ENCODE assay signal across 25 cellular contexts in the genomic region with DNA sequence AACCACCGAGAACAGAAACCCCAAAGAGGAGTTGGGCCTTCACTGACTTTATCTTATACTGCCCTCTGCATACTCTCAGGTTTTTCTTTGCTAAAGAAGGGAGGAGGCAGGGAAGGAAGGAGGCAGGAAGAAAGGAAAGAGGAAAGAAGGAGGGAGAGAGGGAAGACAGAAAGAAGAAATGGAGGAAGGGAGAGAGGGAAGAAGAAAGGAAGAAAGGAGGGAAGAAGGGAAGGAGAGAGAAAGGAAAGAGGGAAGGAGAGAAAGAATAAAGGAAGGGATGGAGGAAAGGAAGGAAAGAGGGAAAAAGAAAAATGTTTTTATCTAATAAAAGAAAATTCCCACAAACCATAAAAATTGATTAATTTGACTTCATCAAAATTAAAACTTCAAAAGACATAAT.
DNase-seq lines count a peak whose midpoint lies in the region; ATAC-seq, FAIRE-seq and TF ChIP-seq lines count a peak whose summit lies in the region.
"Had no signal": no experiment of that assay in that cellular context is flagged by ENCODE, and none has a peak within 500 bp of the region (broad histone marks: within the 10 kb centered on the region; RNA-seq: fewer than 3 reads in every experiment).

No MANE protein-coding gene starts in this region.

- H3K9ac ChIP-seq in K562 (ENCODE audit: insufficient read depth in 1 of 2, low read depth in 2 of 2, low read length in 2 of 2): no peak overlapping the region
- H3K9ac ChIP-seq: BLaER1 treated with 17β-estradiol and CSF1 and Interleukin-3, amounts not matched to agents 10 nM and 100 nM had no signal

- H3K27me3 Mint-ChIP-seq in activated CD8-positive, alpha-beta memory T cell treated with anti-CD3 and anti-CD28 coated beads, Interleukin-2, amount 10 ng/mL, durations not matched to agents 7 days and 5 days: peaks cover 4% of the 10 kb centered on the region

- no peak for TF ChIP-seq POLR2A in K562 (conservative IDR thresholded peaks at IDR 0.05)
- no peak for TF ChIP-seq POLR2A in erythroblast (IDR thresholded peaks at IDR 0.05; ENCODE audit: low read length)

- no peaks in the 10 kb centered on the region for H3K27me3 ChIP-seq in K562 (ENCODE audit: control insufficient read depth in 2 of 2, insufficient read depth in 2 of 2, low read length in 2 of 2)
- H3K27me3 ChIP-seq: BLaER1 treated with 17β-estradiol and CSF1 and Interleukin-3, amounts not matched to agents 10 nM and 100 nM had no signal

- no peaks in the 10 kb centered on the region for H3K4me1 ChIP-seq in HEK293 (ENCODE audit: control insufficient read depth, insufficient read depth, low read length)
- H3K4me1 ChIP-seq in K562 (replicated peaks in 1 of 2; ENCODE audit: control insufficient read depth in 2 of 2, insufficient read depth in 2 of 2, low read length in 2 of 2): no peaks in the 10 kb centered on the region; a peak in 1 of 5 replicates
- H3K4me1 ChIP-seq: A549; BLaER1 treated with 17β-estradiol and CSF1 and Interleukin-3, amounts not matched to agents 10 nM and 100 nM had no signal

- no peak for DNase-seq in activated CD8-positive, alpha-beta memory T cell treated with anti-CD3 and anti-CD28 coated beads, Interleukin-2, amount 10 ng/mL, durations not matched to agents 7 days and 5 days
- DNase-seq in activated CD8-positive, alpha-beta memory T cell treated with anti-CD3 and anti-CD28 coated beads, Interleukin-2, amount 50 U/mL, for 4 hours: no peak
- DNase-seq in K562 (ENCODE audit: extremely low read depth in 1 of 4, low spot score in 3 of 4): no peak
- DNase-seq in erythroblast (lab: John Stamatoyannopoulos, UW): no peak
- DNase-seq: AML-193; CD4-positive, alpha-beta memory T cell; CD4-positive, CD25-positive, alpha-beta regulatory T cell; CD8-positive, alpha-beta memory T cell; COR-L47; DMS 273 treated with DMSO at 0.1 percent for 48 hours; DMS153; DMS53; DMS79; DND-41; EL; GDM1 had no signal

- H3K4me1 Mint-ChIP-seq in activated CD8-positive, alpha-beta memory T cell treated with anti-CD3 and anti-CD28 coated beads, Interleukin-2, amount 10 ng/mL, durations not matched to agents 7 days and 5 days: no peaks in the 10 kb centered on the region
- H3K4me1 Mint-ChIP-seq: B cell; CD4-positive, alpha-beta memory T cell; CD4-positive, CD25-positive, alpha-beta regulatory T cell; CD8-positive, alpha-beta memory T cell had no signal

- no peak overlapping the region for H3K4me3 ChIP-seq in HEK293 (ENCODE audit: low read depth, low read length)
- H3K4me3 ChIP-seq in K562: no peak overlapping the region
- H3K4me3 ChIP-seq: A549; BLaER1 treated with 17β-estradiol and CSF1 and Interleukin-3, amounts not matched to agents 10 nM and 100 nM; GM12878 had no signal

- H3K9me3 ChIP-seq in HEK293 (ENCODE audit: control insufficient read depth, insufficient read depth, low read depth, low read length) (no peaks in the 10 kb centered on the region), K562 (replicated peaks; ENCODE audit: control insufficient read depth, insufficient read depth, low read depth, low read length) (peaks cover 9% of the 10 kb centered on the region; the same call in 1 of the 2 replicates)

- no peaks in the 10 kb centered on the region for H4K20me1 ChIP-seq in K562 (replicated peaks; ENCODE audit: control insufficient read depth, insufficient read depth, low read length)
- H4K20me1 ChIP-seq: BLaER1 treated with 17β-estradiol and CSF1 and Interleukin-3, amounts not matched to agents 10 nM and 100 nM had no signal

- CTCF ChIA-PET in activated CD8-positive, alpha-beta memory T cell treated with anti-CD3 and anti-CD28 coated beads, Interleukin-2, amount 10 ng/mL, durations not matched to agents 7 days and 5 days (lab: Charles Lee): no interaction called here
- CTCF ChIA-PET in HEK293 (lab: Yijun Ruan, JAX) (no interaction called here), K562 (lab: Yijun Ruan, JAX; ENCODE audit: low intra/inter-chr PET ratio) (no interaction called here)

- no peak for TF ChIP-seq EP300 in K562 (IDR thresholded peaks at IDR 0.05; ENCODE audit: low read length)

- peak overlapping the region; percentile 18 for H3K27ac Mint-ChIP-seq in activated CD8-positive, alpha-beta memory T cell treated with anti-CD3 and anti-CD28 coated beads, Interleukin-2, amount 10 ng/mL, durations not matched to agents 7 days and 5 days
- H3K27ac Mint-ChIP-seq: B cell; CD4-positive, CD25-positive, alpha-beta regulatory T cell; CD8-positive, alpha-beta memory T cell had no signal

- FAIRE-seq in K562 (lab: Jason Lieb, UNC): no peak
- FAIRE-seq: A549, GM12878, GM12892, GM18507 had no signal

- intact Hi-C loops in K562 (cut with micrococcal nuclease): no loop called here

- no peak for TF ChIP-seq RAD21 in K562 (CRISPR knock-in tag; conservative IDR thresholded peaks at IDR 0.05 in 1 of 2, IDR thresholded peaks at IDR 0.05 in 1 of 2)

- H3K4me3 Mint-ChIP-seq in activated CD8-positive, alpha-beta memory T cell treated with anti-CD3 and anti-CD28 coated beads, Interleukin-2, amount 10 ng/mL, durations not matched to agents 7 days and 5 days: no peak overlapping the region
- H3K4me3 Mint-ChIP-seq: B cell; CD4-positive, alpha-beta memory T cell; CD4-positive, CD25-positive, alpha-beta regulatory T cell; CD8-positive, alpha-beta memory T cell had no signal

- ATAC-seq in activated CD8-positive, alpha-beta memory T cell treated with anti-CD3 and anti-CD28 coated beads, Interleukin-2, amount 10 ng/mL, durations not matched to agents 7 days and 5 days: no peak
- ATAC-seq in K562: no peak
- ATAC-seq: A549, GM12878 had no signal

- peaks cover 13% of the 10 kb centered on the region for H3K9me3 Mint-ChIP-seq in activated CD8-positive, alpha-beta memory T cell treated with anti-CD3 and anti-CD28 coated beads, Interleukin-2, amount 10 ng/mL, durations not matched to agents 7 days and 5 days (ENCODE audit: low read depth)

- no peak overlapping the region for H3K4me2 ChIP-seq in K562 (ENCODE audit: insufficient read depth, low read length)
- H3K4me2 ChIP-seq: A549; BLaER1 treated with 17β-estradiol and CSF1 and Interleukin-3, amounts not matched to agents 10 nM and 100 nM had no signal

- H3K36me3 Mint-ChIP-seq in activated CD8-positive, alpha-beta memory T cell treated with anti-CD3 and anti-CD28 coated beads, Interleukin-2, amount 10 ng/mL, durations not matched to agents 7 days and 5 days: no peaks in the 10 kb centered on the region
- H3K36me3 Mint-ChIP-seq: CD4-positive, CD25-positive, alpha-beta regulatory T cell had no signal

- BruUV-seq in K562 (replicated peaks; lab: Mats Ljungman, UMichigan): no TSS peak

- POLR2A ChIA-PET in HEK293 (lab: Yijun Ruan, JAX) (no interaction called here), K562 (lab: Yijun Ruan, JAX) (no interaction called here)

- no peak overlapping the region for H2AFZ ChIP-seq in K562 (ENCODE audit: low read depth, low read length)

- H3K36me3 ChIP-seq in HEK293 (ENCODE audit: control insufficient read depth in 2 of 2, insufficient read depth in 1 of 2, low read length in 2 of 2) (no peaks in the 10 kb centered on the region), K562 (ENCODE audit: control insufficient read depth, insufficient read depth, low read length) (no peaks in the 10 kb centered on the region)

- no peak overlapping the region for H3K27ac ChIP-seq in HEK293 (ENCODE audit: extremely low read depth, low read depth, low read length)
- no peak overlapping the region for H3K27ac ChIP-seq in K562 (ENCODE audit: extremely low read depth, low read depth, low read length)
- H3K27ac ChIP-seq: 22Rv1; A549; BLaER1 treated with 17β-estradiol and CSF1 and Interleukin-3, amounts not matched to agents 10 nM and 100 nM; C4-2B had no signal

- in situ Hi-C loops in K562 (cut with MboI): no loop called here

- TF ChIP-seq CTCF in HEK293 (tag by site-specific recombination; IDR thresholded peaks at IDR 0.05) (no peak), K562 (IDR thresholded peaks at IDR 0.05 in 2 of 3, conservative IDR thresholded peaks at IDR 0.05 in 1 of 3; ENCODE audit: insufficient read depth in 2 of 3, low read depth in 1 of 3, low read length in 3 of 3) (no peak)

- H3K9me1 ChIP-seq in K562 (ENCODE audit: control insufficient read depth, insufficient read depth, low read length): no peaks in the 10 kb centered on the region

- 38% methylated on average over 1 of the region's 1 CpG for WGBS in K562 (ENCODE audit: insufficient coverage, low coverage, missing lambda C conversion rate)

- no peaks in the 10 kb centered on the region for H3K79me2 ChIP-seq in K562 (ENCODE audit: control insufficient read depth, insufficient read depth, low read length)

TF ChIP-seq in K562, 482 proteins besides CTCF, POLR2A, EP300 and RAD21:
- TF ChIP-seq CBFA2T3 (IDR thresholded peaks at IDR 0.05) (peak; percentile 5; the same call in 1 of the 2 replicates), SREBF2 (CRISPR knock-in tag; IDR thresholded peaks at IDR 0.05) (no peak), SAFB2 (IDR thresholded peaks at IDR 0.05; ENCODE audit: borderline replicate concordance, low read depth, low read length, severe bottlenecking) (no peak), ZNF512 (tag; IDR thresholded peaks at IDR 0.05) (peak; percentile 86), ZEB2 (IDR thresholded peaks at IDR 0.05) (no peak), TBP (optimal IDR thresholded peaks at IDR 0.05; ENCODE audit: low read depth, low read length) (no peak), PHF21A (IDR thresholded peaks at IDR 0.05; ENCODE audit: borderline replicate concordance, low read depth) (no peak)
- TF ChIP-seq, protein P1, sequence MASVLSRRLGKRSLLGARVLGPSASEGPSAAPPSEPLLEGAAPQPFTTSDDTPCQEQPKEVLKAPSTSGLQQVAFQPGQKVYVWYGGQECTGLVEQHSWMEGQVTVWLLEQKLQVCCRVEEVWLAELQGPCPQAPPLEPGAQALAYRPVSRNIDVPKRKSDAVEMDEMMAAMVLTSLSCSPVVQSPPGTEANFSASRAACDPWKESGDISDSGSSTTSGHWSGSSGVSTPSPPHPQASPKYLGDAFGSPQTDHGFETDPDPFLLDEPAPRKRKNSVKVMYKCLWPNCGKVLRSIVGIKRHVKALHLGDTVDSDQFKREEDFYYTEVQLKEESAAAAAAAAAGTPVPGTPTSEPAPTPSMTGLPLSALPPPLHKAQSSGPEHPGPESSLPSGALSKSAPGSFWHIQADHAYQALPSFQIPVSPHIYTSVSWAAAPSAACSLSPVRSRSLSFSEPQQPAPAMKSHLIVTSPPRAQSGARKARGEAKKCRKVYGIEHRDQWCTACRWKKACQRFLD (CRISPR knock-in tag; IDR thresholded peaks at IDR 0.05): no peak
